ENCODE assay signal across 30 cellular contexts in genomic region chr1:10935241-10935640, GRCh38.
"Had no signal": no experiment of that assay in that cellular context is flagged by ENCODE, and none has a peak within 500 bp of the region (broad histone marks: within the 10 kb centered on the region; RNA-seq: fewer than 3 reads in every experiment).

No MANE protein-coding gene starts in this region.

- H3K27ac ChIP-seq: esophagus muscularis mucosa, foreskin keratinocyte, heart left ventricle, left lung, lower lobe of right lung, pancreas, prostate gland, skin epidermis, upper lobe of left lung, vagina had no signal

- H3K4me3 ChIP-seq: esophagus muscularis mucosa, heart left ventricle, left lung, lower lobe of right lung, pancreas, prostate gland, skin epidermis, upper lobe of left lung, vagina had no signal

- H3K27me3 Mint-ChIP-seq: central memory CD8-positive, alpha-beta T cell had no signal

- H3K36me3 ChIP-seq: esophagus muscularis mucosa, heart left ventricle, left lung, lower lobe of right lung, pancreas, prostate gland, upper lobe of left lung, vagina had no signal

- H3K27ac Mint-ChIP-seq: activated CD4-positive, alpha-beta T cell treated with anti-CD3 and anti-CD28 coated beads, Interleukin-2, amount 10 ng/mL, durations not matched to agents 24 days and 14 days; activated CD8-positive, alpha-beta T cell treated with anti-CD3 and anti-CD28 coated beads for 36 hours; activated naive CD4-positive, alpha-beta T cell treated with anti-CD3 and anti-CD28 coated beads, Interleukin-2, amount 50 U/mL, for 72 hours; activated T-cell treated with anti-CD3 and anti-CD28 coated beads, Interleukin-2, amount 50 U/mL, for 72 hours; dendritic cell treated with granulocyte-macrophage colony-stimulating factor and Interleukin-4, amounts not matched to agents 40 ng/mL and 50 ng/mL, for 4 days; nephron progenitor cell; stimulated activated effector memory CD8-positive, alpha-beta T cell treated with anti-CD3 and anti-CD28 coated beads, Interleukin-12 subunit alpha, Interleukin-12 subunit beta, amount 100 ng/mL, for 72 hours; stimulated activated naive CD8-positive, alpha-beta T cell treated with anti-CD3 and anti-CD28 coated beads, Interleukin-15, amount 100 ng/mL, for 72 hours; T-helper 17 cell had no signal

- ATAC-seq: activated CD8-positive, alpha-beta T cell treated with anti-CD3 and anti-CD28 coated beads for 36 hours; activated naive CD4-positive, alpha-beta T cell treated with anti-CD3 and anti-CD28 coated beads, Interleukin-2, amount 50 U/mL, for 72 hours; activated T-cell treated with anti-CD3 and anti-CD28 coated beads, Interleukin-2, amount 50 U/mL, for 72 hours; foreskin keratinocyte; heart left ventricle; left lung; lower lobe of right lung; pancreas; sciatic nerve; stimulated activated effector memory CD8-positive, alpha-beta T cell treated with anti-CD3 and anti-CD28 coated beads, Interleukin-12 subunit alpha, Interleukin-12 subunit beta, amount 100 ng/mL, for 72 hours; stimulated activated naive CD8-positive, alpha-beta T cell treated with anti-CD3 and anti-CD28 coated beads, Interleukin-15, amount 100 ng/mL, for 72 hours; T-helper 17 cell had no signal

- H3K4me3 Mint-ChIP-seq: activated CD4-positive, alpha-beta T cell treated with anti-CD3 and anti-CD28 coated beads, Interleukin-2, amount 10 ng/mL, durations not matched to agents 24 days and 14 days; activated CD8-positive, alpha-beta T cell treated with anti-CD3 and anti-CD28 coated beads for 36 hours; activated T-cell treated with anti-CD3 and anti-CD28 coated beads, Interleukin-2, amount 50 U/mL, for 72 hours; central memory CD8-positive, alpha-beta T cell; dendritic cell treated with granulocyte-macrophage colony-stimulating factor and Interleukin-4, amounts not matched to agents 40 ng/mL and 50 ng/mL, for 4 days; nephron progenitor cell; stimulated activated effector memory CD8-positive, alpha-beta T cell treated with anti-CD3 and anti-CD28 coated beads, Interleukin-12 subunit alpha, Interleukin-12 subunit beta, amount 100 ng/mL, for 72 hours; stimulated activated naive CD8-positive, alpha-beta T cell treated with anti-CD3 and anti-CD28 coated beads, Interleukin-15, amount 100 ng/mL, for 72 hours; T-helper 17 cell had no signal

- FAIRE-seq: bronchial epithelial cell, pancreas had no signal

- DNase-seq: activated CD4-positive, alpha-beta T cell treated with anti-CD3 and anti-CD28 coated beads, Interleukin-2, amount 10 ng/mL, durations not matched to agents 24 days and 14 days; activated CD4-positive, CD25-positive, alpha-beta regulatory T cell treated with anti-CD3 and anti-CD28 coated beads, Interleukin-2, amount 50 U/mL, for 72 hours; activated CD8-positive, alpha-beta T cell treated with anti-CD3 and anti-CD28 coated beads for 36 hours; activated naive CD4-positive, alpha-beta T cell; activated T-cell treated with anti-CD3 and anti-CD28 coated beads, Interleukin-2, amount 50 U/mL, for 72 hours; foreskin keratinocyte; hypothalamus; kidney glomerular epithelial cell; lower lobe of right lung; mesenchymal stem cell; nephron progenitor cell; retina; stimulated activated CD4-positive, alpha-beta T cell treated with anti-CD3 and anti-CD28 coated beads, Interleukin-4, amount 100 ng/mL, for 24 hours; stimulated activated naive CD8-positive, alpha-beta T cell treated with anti-CD3 and anti-CD28 coated beads, Interleukin-15, amount 100 ng/mL, for 72 hours; substantia nigra; T-helper 17 cell; upper lobe of left lung had no signal

- H3K9me3 ChIP-seq: esophagus muscularis mucosa, heart left ventricle, left lung, lower lobe of right lung, pancreas, prostate gland, upper lobe of left lung, vagina had no signal

- H3K27me3 ChIP-seq: left lung, pancreas, upper lobe of left lung, vagina had no signal

- H3K36me3 Mint-ChIP-seq: activated naive CD4-positive, alpha-beta T cell treated with anti-CD3 and anti-CD28 coated beads, Interleukin-2, amount 50 U/mL, for 72 hours; stimulated activated effector memory CD8-positive, alpha-beta T cell treated with anti-CD3 and anti-CD28 coated beads, Interleukin-12 subunit alpha, Interleukin-12 subunit beta, amount 100 ng/mL, for 72 hours had no signal

- H3K9me3 Mint-ChIP-seq: central memory CD8-positive, alpha-beta T cell; dendritic cell treated with granulocyte-macrophage colony-stimulating factor and Interleukin-4, amounts not matched to agents 40 ng/mL and 50 ng/mL, for 4 days; nephron progenitor cell; stimulated activated effector memory CD8-positive, alpha-beta T cell treated with anti-CD3 and anti-CD28 coated beads, Interleukin-12 subunit alpha, Interleukin-12 subunit beta, amount 100 ng/mL, for 72 hours had no signal

- H3K4me1 ChIP-seq: esophagus muscularis mucosa, foreskin keratinocyte, lower lobe of right lung, pancreas, prostate gland, upper lobe of left lung, vagina had no signal
